In genomic region chr2:196143641-196144236, GRCh38 we compare ENCODE assay signal across 16 cellular contexts. TPM values are rescaled to one million over a fixed set of nuclear protein-coding genes. Genes with fewer than 3 reads are reported as not detected.
DNase-seq lines count a peak whose midpoint lies in the region; ATAC-seq and TF ChIP-seq lines count a peak whose summit lies in the region.
"Had no signal": no experiment of that assay in that cellular context is flagged by ENCODE, and none has a peak within 500 bp of the region (broad histone marks: within the 10 kb centered on the region; RNA-seq: fewer than 3 reads in every experiment).

No MANE protein-coding gene starts in this region.

- peak overlapping the region; percentile 31 for H3K4me3 Mint-ChIP-seq in activated CD4-positive, alpha-beta T cell treated with anti-CD3 and anti-CD28 coated beads, Interleukin-2, amount 10 ng/mL, durations not matched to agents 24 days and 14 days
- no peak overlapping the region for H3K4me3 Mint-ChIP-seq in H9

- no peaks in the 10 kb centered on the region for H3K79me2 ChIP-seq in H9 (ENCODE audit: insufficient read depth, low read length)

- DNase-seq in activated CD4-positive, alpha-beta T cell treated with anti-CD3 and anti-CD28 coated beads, Interleukin-2, amount 10 ng/mL, durations not matched to agents 24 days and 14 days: no peak
- DNase-seq in activated CD4-positive, alpha-beta T cell treated with anti-CD3 and anti-CD28 coated beads, Interleukin-2, amount 50 U/mL, for 4 hours: no peak
- DNase-seq in RWPE2 (ENCODE audit: low spot score): no peak
- peak; percentile 32 for DNase-seq in dedifferentiated amniotic fluid mesenchymal stem cell (ENCODE audit: extremely low spot score)
- DNase-seq in islet precursor cell: no peak
- no peak for DNase-seq in H9
- no peak for DNase-seq in effector CD8-positive, alpha-beta T cell (lab: John Stamatoyannopoulos, UW)
- DNase-seq: adrenal gland, dorsolateral prefrontal cortex, left colon, NCI-H1417, NCI-H524 treated with DMSO at 0.1 percent for 48 hours, SHP77 had no signal

- no peak overlapping the region for H2BK15ac ChIP-seq in H9 (ENCODE audit: low read depth, low read length)

- H2BK20ac ChIP-seq in H9 (ENCODE audit: low read depth, low read length, poor library complexity, severe bottlenecking): no peak overlapping the region

- no peak overlapping the region for H2BK5ac ChIP-seq in H9 (ENCODE audit: insufficient read length, low read length)

- no peaks in the 10 kb centered on the region for H3K9me3 ChIP-seq in RWPE2 (ENCODE audit: severe bottlenecking)
- no peaks in the 10 kb centered on the region for H3K9me3 ChIP-seq in skeletal muscle satellite cell (replicated peaks; ENCODE audit: low read length)
- no peaks in the 10 kb centered on the region for H3K9me3 ChIP-seq in H9 (ENCODE audit: control insufficient read depth, low read depth, low read length)
- H3K9me3 ChIP-seq: adrenal gland had no signal

- H3K9ac ChIP-seq in skeletal muscle satellite cell (ENCODE audit: low read depth, low read length): peak overlapping the region; percentile 39
- H3K9ac ChIP-seq in H9 (ENCODE audit: extremely low read depth, insufficient read length, low read length): no peak overlapping the region

- no peak overlapping the region for H4K5ac ChIP-seq in H9 (ENCODE audit: insufficient read length, low read depth, low read length)

- H2AFZ ChIP-seq in H9 (ENCODE audit: low read length): no peak overlapping the region

- H3K4me1 Mint-ChIP-seq in activated CD4-positive, alpha-beta T cell treated with anti-CD3 and anti-CD28 coated beads, Interleukin-2, amount 10 ng/mL, durations not matched to agents 24 days and 14 days: peaks cover 45% of the 10 kb centered on the region
- no peaks in the 10 kb centered on the region for H3K4me1 Mint-ChIP-seq in H9

- peaks cover 9% of the 10 kb centered on the region for H3K4me1 ChIP-seq in RWPE2 (ENCODE audit: insufficient read depth, poor library complexity, severe bottlenecking)
- H3K4me1 ChIP-seq in skeletal muscle satellite cell (ENCODE audit: control insufficient read depth, insufficient read depth, low read length): peaks cover 29% of the 10 kb centered on the region
- no peaks in the 10 kb centered on the region for H3K4me1 ChIP-seq in H9 (ENCODE audit: insufficient read depth, low read length)

- H3K14ac ChIP-seq in H9 (ENCODE audit: insufficient read depth, low read length): no peak overlapping the region

- peak; percentile 86 for ATAC-seq in RWPE2 (ENCODE audit: low read depth)
- ATAC-seq: HCT116 had no signal

- no peaks in the 10 kb centered on the region for H3K79me1 ChIP-seq in H9 (ENCODE audit: insufficient read depth, low read depth, low read length, poor library complexity, severe bottlenecking)

- no peak overlapping the region for H4K91ac ChIP-seq in H9 (ENCODE audit: insufficient read length, low read depth, low read length)

- no peaks in the 10 kb centered on the region for H3K27me3 Mint-ChIP-seq in activated CD4-positive, alpha-beta T cell treated with anti-CD3 and anti-CD28 coated beads, Interleukin-2, amount 10 ng/mL, durations not matched to agents 24 days and 14 days
- no peaks in the 10 kb centered on the region for H3K27me3 Mint-ChIP-seq in H9 (ENCODE audit: low read depth)

- no peaks in the 10 kb centered on the region for H3K27me3 ChIP-seq in RWPE2 (ENCODE audit: insufficient read depth, poor library complexity, severe bottlenecking)
- no peaks in the 10 kb centered on the region for H3K27me3 ChIP-seq in skeletal muscle satellite cell (ENCODE audit: control insufficient read depth, insufficient read depth, low read length)
- H3K27me3 ChIP-seq in H9 (ENCODE audit: insufficient read depth, low read length): no peaks in the 10 kb centered on the region
- H3K27me3 ChIP-seq: adrenal gland, dorsolateral prefrontal cortex had no signal

- no peak overlapping the region for H2BK12ac ChIP-seq in H9 (ENCODE audit: insufficient read length, low read depth, low read length)

- H4K20me1 ChIP-seq in H9 (ENCODE audit: control insufficient read depth, insufficient read depth, insufficient read length): no peaks in the 10 kb centered on the region

- H3K4me3 ChIP-seq in RWPE2 (ENCODE audit: severe bottlenecking): no peak overlapping the region
- no peak overlapping the region for H3K4me3 ChIP-seq in skeletal muscle satellite cell (ENCODE audit: low read length)
- H3K4me3 ChIP-seq: adrenal gland, dorsolateral prefrontal cortex, skin epidermis had no signal

- H2AK5ac ChIP-seq in H9 (ENCODE audit: insufficient read length, low read length): no peak overlapping the region

- no peak overlapping the region for H3K23ac ChIP-seq in H9 (ENCODE audit: insufficient read length, low read depth, low read length)

- no peak overlapping the region for H3K27ac ChIP-seq in RWPE2 (ENCODE audit: poor library complexity, severe bottlenecking)
- no peak overlapping the region for H3K27ac ChIP-seq in H9 (ENCODE audit: insufficient read length, low read depth, low read length)
- H3K27ac ChIP-seq: adrenal gland, dorsolateral prefrontal cortex, skin epidermis had no signal

- TF ChIP-seq CTCF in RWPE2 (IDR thresholded peaks at IDR 0.05; ENCODE audit: poor library complexity, severe bottlenecking) (no peak), H9 (conservative IDR thresholded peaks at IDR 0.05) (no peak)

- H3K9me3 Mint-ChIP-seq in activated CD4-positive, alpha-beta T cell treated with anti-CD3 and anti-CD28 coated beads, Interleukin-2, amount 10 ng/mL, durations not matched to agents 24 days and 14 days: no peaks in the 10 kb centered on the region
- no peaks in the 10 kb centered on the region for H3K9me3 Mint-ChIP-seq in H9

- no CpG with 5 or more reads among the region's 7 CpGs for WGBS in H9 (ENCODE audit: extremely low coverage, insufficient read length, low lambda C conversion rate)

- H3K27ac Mint-ChIP-seq in activated CD4-positive, alpha-beta T cell treated with anti-CD3 and anti-CD28 coated beads, Interleukin-2, amount 10 ng/mL, durations not matched to agents 24 days and 14 days: peak overlapping the region; percentile 88
- H3K27ac Mint-ChIP-seq in H9: peak overlapping the region in 1 of 3 experiments; percentile 55; a peak in 1 of 7 replicates

- H3K36me3 Mint-ChIP-seq in activated CD4-positive, alpha-beta T cell treated with anti-CD3 and anti-CD28 coated beads, Interleukin-2, amount 10 ng/mL, durations not matched to agents 24 days and 14 days (ENCODE audit: low read depth): peaks cover 71% of the 10 kb centered on the region
- peaks cover 6 to 33% (median 21%) of the 10 kb centered on the region in 3 experiments; a peak in 6 of 7 replicates for H3K36me3 Mint-ChIP-seq in H9 (ENCODE audit: insufficient read depth in 1 of 3, low read depth in 3 of 3)

- H2BK120ac ChIP-seq in H9 (ENCODE audit: low read depth, low read length, poor library complexity, severe bottlenecking): no peak overlapping the region

- H3T11ph ChIP-seq in H9 (ENCODE audit: low read length): no peak overlapping the region

- H4K8ac ChIP-seq in H9 (replicated peaks; ENCODE audit: insufficient read length, low read depth, low read length): no peak overlapping the region

- no peak overlapping the region for H3K18ac ChIP-seq in H9 (ENCODE audit: insufficient read length, low read depth, low read length)

- H3K36me3 ChIP-seq in RWPE2 (ENCODE audit: low read depth): peaks cover 77% of the 10 kb centered on the region
- peaks cover 78% of the 10 kb centered on the region for H3K36me3 ChIP-seq in skeletal muscle satellite cell (ENCODE audit: insufficient read depth, low read length)

- H3K4me2 ChIP-seq in skeletal muscle satellite cell (ENCODE audit: low read length) (no peak overlapping the region), H9 (ENCODE audit: insufficient read depth, insufficient read length, low read length) (no peak overlapping the region)

- no peak overlapping the region for H3K56ac ChIP-seq in H9 (ENCODE audit: insufficient read length, low read depth, low read length)

- no peaks in the 10 kb centered on the region for H3K23me2 ChIP-seq in H9 (ENCODE audit: insufficient read length, low read depth, low read length, poor library complexity, severe bottlenecking)

- H3K4ac ChIP-seq in H9 (ENCODE audit: low read depth, low read length): no peak overlapping the region

- intact Hi-C loops in activated CD4-positive, alpha-beta T cell treated with anti-CD3 and anti-CD28 coated beads, Interleukin-2, amount 10 ng/mL, durations not matched to agents 24 days and 14 days (cut with micrococcal nuclease): loop anchor here (1.0 to 5.0 kb wide), 3 partner anchors 15 to 34 kb away; no protein-coding TSS in a partner anchor

RNA-seq across cellular contexts. Expression of gene STK17B, which starts 27.6 kb away (rescaled TPM):
- total RNA-seq in activated CD4-positive, alpha-beta T cell treated with anti-CD3 and anti-CD28 coated beads, Interleukin-2, amount 10 ng/mL, durations not matched to agents 24 days and 14 days: 129 and 131 TPM in 2 replicates
- 22.5 and 23.3 TPM in 2 replicates for total RNA-seq in skeletal muscle satellite cell (2012; rRNA removed)
- total RNA-seq in H9 (2021): 6.1 and 6.3 TPM in 2 replicates

Comparison
In these comparisons a context has a peak if more than half of its experiments do, and no peak if none do; other contexts are left out.
1. RNA of gene STK17B, which starts 27.6 kb away (total RNA-seq): 129 to 131 TPM in activated CD4-positive, alpha-beta T cell treated with anti-CD3 and anti-CD28 coated beads, Interleukin-2, amount 10 ng/mL, durations not matched to agents 24 days and 14 days; 6.1 to 6.3 TPM in H9; every median in the first group is over 10 times any median in the second.